20 cellular contexts compared by ENCODE assay signal in genomic region chr3:39024497-39024896, GRCh38. TPM values are rescaled to one million over a fixed set of nuclear protein-coding genes. Genes with fewer than 3 reads are reported as not detected.
"Had no signal": no experiment of that assay in that cellular context is flagged by ENCODE, and none has a peak within 500 bp of the region (broad histone marks: within the 10 kb centered on the region; RNA-seq: fewer than 3 reads in every experiment).

No MANE protein-coding gene starts in this region.

- H3K4me3 ChIP-seq: MG63, PC-9, Peyer's patch, SJSA1, SK-N-MC had no signal

- H3K9me3 ChIP-seq: MG63, Peyer's patch, SJSA1 had no signal

- H2AFZ ChIP-seq: PC-9 had no signal

- H3K27me3 ChIP-seq: MG63, Peyer's patch, SJSA1 had no signal

- H3K4me2 ChIP-seq: PC-9 had no signal

- DNase-seq: Karpas-422, KG1, MG63, NCI-H1092 treated with DMSO at 0.1 percent for 48 hours, NCI-H1436, NCI-H187, NCI-H2029, NCI-H2081 treated with DMSO at 0.1 percent for 48 hours, NCI-H2171, NCI-H226, NCI-H446 treated with DMSO at 0.1 percent for 48 hours, NCI-H510A treated with DMSO at 0.1 percent for 48 hours, NCI-H526, PC-9, Peyer's patch, SHP77 treated with DMSO at 0.1 percent for 48 hours had no signal

- H3K27ac ChIP-seq: PC-9, Peyer's patch, SJSA1, SK-N-MC had no signal

- H3K4me1 ChIP-seq: Peyer's patch, SJSA1 had no signal

- H3K36me3 ChIP-seq: MG63, Peyer's patch, SJSA1 had no signal

RNA-seq across cellular contexts. Expression of gene SCN11A, which starts 27.2 kb away (rescaled TPM):
- total RNA-seq: HT-29, PC-9, RPMI7951, SJSA1 had no signal
